28 cellular contexts compared by ENCODE assay signal in genomic region chr18:63586966-63587365, GRCh38. TPM values are rescaled to one million over a fixed set of nuclear protein-coding genes. Genes with fewer than 3 reads are reported as not detected.
A peak's percentile ranks its signal among the peaks of the same experiment; 100 is the strongest.
DNase-seq lines count a peak whose midpoint lies in the region; ATAC-seq and TF ChIP-seq lines count a peak whose summit lies in the region.
"Had no signal": no experiment of that assay in that cellular context is flagged by ENCODE, and none has a peak within 500 bp of the region (broad histone marks: within the 10 kb centered on the region; RNA-seq: fewer than 3 reads in every experiment).

A gene with protein sequence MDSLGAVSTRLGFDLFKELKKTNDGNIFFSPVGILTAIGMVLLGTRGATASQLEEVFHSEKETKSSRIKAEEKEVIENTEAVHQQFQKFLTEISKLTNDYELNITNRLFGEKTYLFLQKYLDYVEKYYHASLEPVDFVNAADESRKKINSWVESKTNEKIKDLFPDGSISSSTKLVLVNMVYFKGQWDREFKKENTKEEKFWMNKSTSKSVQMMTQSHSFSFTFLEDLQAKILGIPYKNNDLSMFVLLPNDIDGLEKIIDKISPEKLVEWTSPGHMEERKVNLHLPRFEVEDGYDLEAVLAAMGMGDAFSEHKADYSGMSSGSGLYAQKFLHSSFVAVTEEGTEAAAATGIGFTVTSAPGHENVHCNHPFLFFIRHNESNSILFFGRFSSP (plus strand): TSS chr18:63587343. CDS start chr18:63588668, 1,325 bp downstream.

- TF ChIP-seq POLR2A in esophagus squamous epithelium (IDR thresholded peaks at IDR 0.05), result no peak

- no peak within 1 kb of the TSS for H3K4me3 ChIP-seq in A673 (ENCODE audit: low read depth, low read length, poor library complexity, severe bottlenecking)
- H3K4me3 ChIP-seq in SK-N-MC, result no peak within 1 kb of the TSS
- peak within 1 kb of the TSS; percentile 26 to 46 (median 36) for H3K4me3 ChIP-seq in esophagus squamous epithelium
- peak within 1 kb of the TSS; percentile 1 to 21 (median 15) for H3K4me3 ChIP-seq in skin epidermis
- H3K4me3 ChIP-seq: K562, Peyer's patch, SJSA1 had no signal

- no peaks in the 10 kb centered on the region for H3K36me3 ChIP-seq in A673 (ENCODE audit: insufficient read depth, low read length, poor library complexity, severe bottlenecking)
- H3K36me3 ChIP-seq in SK-N-MC (ENCODE audit: insufficient read depth, low read length), result no peaks in the 10 kb centered on the region
- peaks cover 0 to 21% (median 0%) of the 10 kb centered on the region in 3 donors for H3K36me3 ChIP-seq in esophagus squamous epithelium
- H3K36me3 ChIP-seq: Peyer's patch, SJSA1 had no signal

- no peak within 1 kb of the TSS for H3K9ac ChIP-seq in SK-N-MC (ENCODE audit: insufficient read length)

- H3K36me3 Mint-ChIP-seq in glutamatergic neuron (ENCODE audit: unreplicated experiment), result no peaks in the 10 kb centered on the region

- no peak within 1 kb of the TSS for H3K4me3 Mint-ChIP-seq in glutamatergic neuron (ENCODE audit: unreplicated experiment)
- H3K4me3 Mint-ChIP-seq: B cell had no signal

- no TSS peak for BruUV-seq in A673 (replicated peaks; lab: Mats Ljungman, UMichigan)

- intact Hi-C loops in A673 (cut with micrococcal nuclease; ENCODE audit: unreplicated experiment) (no loop called here), esophagus squamous epithelium (cut with DNase I) (no loop called here)

- ATAC-seq in HG03108 (IDR thresholded peaks at IDR 0.05; ENCODE audit: unreplicated experiment), result no peak
- ATAC-seq in HG03457 (IDR thresholded peaks at IDR 0.05; ENCODE audit: unreplicated experiment), result no peak
- ATAC-seq: HepG2, K562, Right ventricle myocardium inferior had no signal

- CTCF ChIA-PET in A673 (lab: Charles Lee), result no interaction called here

- no peaks in the 10 kb centered on the region for H3K27me3 Mint-ChIP-seq in glutamatergic neuron (ENCODE audit: unreplicated experiment)

- no peak within 1 kb of the TSS for H3K27ac Mint-ChIP-seq in glutamatergic neuron (ENCODE audit: unreplicated experiment)
- H3K27ac Mint-ChIP-seq: B cell had no signal

- TF ChIP-seq CTCF in A673 (conservative IDR thresholded peaks at IDR 0.05; ENCODE audit: low read depth, low read length), result no peak
- no peak for TF ChIP-seq CTCF in esophagus squamous epithelium (IDR thresholded peaks at IDR 0.05)
- no peak for TF ChIP-seq CTCF in glutamatergic neuron (IDR thresholded peaks at IDR 0.05; ENCODE audit: partially characterized antibody, unreplicated experiment)

- H3K27me3 ChIP-seq in A673 (replicated peaks; ENCODE audit: insufficient read depth, low read depth, low read length, poor library complexity), result no peaks in the 10 kb centered on the region
- no peaks in the 10 kb centered on the region for H3K27me3 ChIP-seq in esophagus squamous epithelium
- H3K27me3 ChIP-seq: Peyer's patch had no signal

- DNase-seq in A673 (ENCODE audit: low spot score), result no peak
- DNase-seq in SK-N-MC (ENCODE audit: low read depth, low spot score), result no peak
- no peak for DNase-seq in esophagus squamous epithelium (lab: John Stamatoyannopoulos, UW)
- no peak for DNase-seq in AML-193 (lab: John Stamatoyannopoulos, UW)
- no peak for DNase-seq in glutamatergic neuron
- DNase-seq: DMS53, GF-D8, MM.1S, NCI-H1092 treated with DMSO at 0.1 percent for 48 hours, NCI-H1436 treated with DMSO at 0.1 percent for 48 hours, NCI-H1930, NCI-H226, NCI-H510A treated with DMSO at 0.1 percent for 48 hours, NCI-H748 treated with DMSO at 0.1 percent for 48 hours, Peyer's patch had no signal

- 34 to 53% methylated on average over 4 of the region's 4 CpGs for WGBS in esophagus squamous epithelium, 2 donors

- H3K9me3 ChIP-seq in A673 (ENCODE audit: low read depth, low read length, poor library complexity, severe bottlenecking), result no peaks in the 10 kb centered on the region
- H3K9me3 ChIP-seq in SK-N-MC (ENCODE audit: low read depth, low read length), result no peaks in the 10 kb centered on the region
- H3K9me3 ChIP-seq in esophagus squamous epithelium, result no peaks in the 10 kb centered on the region
- H3K9me3 ChIP-seq: Peyer's patch, SJSA1 had no signal

- H3K4me1 ChIP-seq in A673 (ENCODE audit: insufficient read depth, low read length, poor library complexity, severe bottlenecking), result peaks cover 38% of the 10 kb centered on the region
- H3K4me1 ChIP-seq in esophagus squamous epithelium, result peaks cover 0 to 57% (median 12%) of the 10 kb centered on the region in 3 donors
- H3K4me1 ChIP-seq: Peyer's patch, SJSA1 had no signal

- POLR2A ChIA-PET in A673 (lab: Charles Lee; ENCODE audit: low non-redundant PET), result no interaction called here

- no peaks in the 10 kb centered on the region for H3K4me1 Mint-ChIP-seq in glutamatergic neuron (ENCODE audit: low read depth, unreplicated experiment)
- H3K4me1 Mint-ChIP-seq: B cell had no signal

- H3K27ac ChIP-seq in A673 (ENCODE audit: low read depth, low read length, poor library complexity, severe bottlenecking), result peak within 1 kb of the TSS; percentile 39
- 0 out of 2 replicates have a peak within 1 kb of the TSS, but pooled peaks have one; percentile 21 for H3K27ac ChIP-seq in SK-N-MC
- peak within 1 kb of the TSS; percentile 69 to 90 (median 84) for H3K27ac ChIP-seq in esophagus squamous epithelium
- H3K27ac ChIP-seq in skin epidermis, result peak within 1 kb of the TSS in 16 of 21 experiments; percentile 5 to 68 (median 44)
- H3K27ac ChIP-seq: Peyer's patch, SJSA1 had no signal

- H3K9me3 Mint-ChIP-seq in glutamatergic neuron (ENCODE audit: unreplicated experiment), result peaks cover 1% of the 10 kb centered on the region

RNA-seq across cellular contexts. Expression of the gene that starts here (rescaled TPM):
- total RNA-seq in A673 (2021) (0.49 and 0.50 TPM in 2 replicates), esophagus squamous epithelium (100 to 1,000 TPM; 168 to 354 (median 201) TPM), glutamatergic neuron (ENCODE audit: unreplicated experiment) (not detected)
- total RNA-seq: A172, B cell, H4, HepG2, HT-29, K562, LHCN-M2, OCI-LY7, Peyer's patch, Right ventricle myocardium inferior, SJSA1 had no signal

Comparison
In these comparisons a context has a peak if more than half of its experiments do, and no peak if none do; other contexts are left out.
1. RNA of the gene that starts here (total RNA-seq): 168 to 354 TPM in esophagus squamous epithelium; 0.49 to 0.50 TPM in A673 and not detected in glutamatergic neuron (single experiment); every median in the first group is over 100 times any median in the second.
2. H3K27ac ChIP-seq: peak in every context shown above with its lines; median percentile 84 in esophagus squamous epithelium; 44 in skin epidermis; 39 in A673; 21 in SK-N-MC.
3. H3K4me3 ChIP-seq: peak in esophagus squamous epithelium (4 of 4) and skin epidermis (7 of 7); none in A673 (single experiment) and SK-N-MC (single experiment).